ENCODE assay signal across 19 cellular contexts in genomic region chr1:47623174-47623940, GRCh38.
"Had no signal": no experiment of that assay in that cellular context is flagged by ENCODE, and none has a peak within 500 bp of the region (broad histone marks: within the 10 kb centered on the region; RNA-seq: fewer than 3 reads in every experiment).

No MANE protein-coding gene starts in this region.

- ATAC-seq: activated T-cell treated with anti-CD3 and anti-CD28 coated beads, Interleukin-2, amount 50 U/mL, for 4 hours; left ventricle myocardium superior; mucosa of descending colon; SK-N-SH treated with all-trans-retinoic acid at 6 μM for 48 hours; stimulated activated naive CD8-positive, alpha-beta T cell treated with anti-CD3 and anti-CD28 coated beads, Interleukin-15, Interleukin-2, amounts not matched to agents 100 U/mL and 50 U/mL, for 24 hours had no signal

- H3K9me3 Mint-ChIP-seq: activated CD4-positive, alpha-beta memory T cell treated with anti-CD3 and anti-CD28 coated beads for 36 hours; activated naive CD4-positive, alpha-beta T cell treated with anti-CD3 and anti-CD28 coated beads, Interleukin-2, amount 10 ng/mL, durations not matched to agents 7 days and 5 days; activated T-cell treated with anti-CD3 and anti-CD28 coated beads, Interleukin-2, amount 50 U/mL, for 4 hours; memory B cell; neural progenitor cell had no signal

- H3K36me3 Mint-ChIP-seq: activated CD4-positive, alpha-beta memory T cell treated with anti-CD3 and anti-CD28 coated beads for 36 hours; activated naive CD4-positive, alpha-beta T cell treated with anti-CD3 and anti-CD28 coated beads, Interleukin-2, amount 10 ng/mL, durations not matched to agents 7 days and 5 days; memory B cell; naive B cell; neural progenitor cell had no signal

- H3K27ac Mint-ChIP-seq: activated CD4-positive, alpha-beta memory T cell treated with anti-CD3 and anti-CD28 coated beads for 36 hours; activated naive CD4-positive, alpha-beta T cell treated with anti-CD3 and anti-CD28 coated beads, Interleukin-2, amount 10 ng/mL, durations not matched to agents 7 days and 5 days; memory B cell; naive B cell; neural progenitor cell; progenitor cell of endocrine pancreas had no signal

- DNase-seq: activated CD4-positive, alpha-beta memory T cell treated with anti-CD3 and anti-CD28 coated beads for 36 hours; activated CD4-positive, alpha-beta T cell treated with anti-CD3 and anti-CD28 coated beads for 48 hours; activated naive CD4-positive, alpha-beta T cell treated with anti-CD3 and anti-CD28 coated beads, Interleukin-2, amount 10 ng/mL, durations not matched to agents 7 days and 5 days; activated T-cell treated with anti-CD3 and anti-CD28 coated beads, Interleukin-2, amount 50 U/mL, for 4 hours; amygdala; effector CD4-positive, alpha-beta T cell; foreskin melanocyte; glutamatergic neuron; left ventricle myocardium superior; naive B cell; retina; stimulated activated CD4-positive, alpha-beta T cell treated with anti-CD3 and anti-CD28 coated beads, Interleukin-4, amount 100 ng/mL, for 1 hour; stimulated activated naive CD8-positive, alpha-beta T cell treated with anti-CD3 and anti-CD28 coated beads, Interleukin-15, Interleukin-2, amounts not matched to agents 100 U/mL and 50 U/mL, for 24 hours; thyroid gland had no signal

- H3K4me3 Mint-ChIP-seq: activated CD4-positive, alpha-beta memory T cell treated with anti-CD3 and anti-CD28 coated beads for 36 hours; activated naive CD4-positive, alpha-beta T cell treated with anti-CD3 and anti-CD28 coated beads, Interleukin-2, amount 10 ng/mL, durations not matched to agents 7 days and 5 days; activated T-cell treated with anti-CD3 and anti-CD28 coated beads, Interleukin-2, amount 50 U/mL, for 4 hours; memory B cell; naive B cell; neural progenitor cell had no signal

- H3K4me1 Mint-ChIP-seq: activated naive CD4-positive, alpha-beta T cell treated with anti-CD3 and anti-CD28 coated beads, Interleukin-2, amount 10 ng/mL, durations not matched to agents 7 days and 5 days; memory B cell; naive B cell had no signal
